1 cellular context compared by ENCODE assay signal in genomic region chr17:46764709-46765401, GRCh38.
A peak's percentile ranks its signal among the peaks of the same experiment; 100 is the strongest.
TF ChIP-seq lines count a peak whose summit lies in the region.

No MANE protein-coding gene starts in this region.

TF ChIP-seq in K562, 482 proteins besides CTCF, POLR2A, EP300 and RAD21 (continued from another document and continues in another):
- no peak for TF ChIP-seq ARID4B (CRISPR knock-in tag; IDR thresholded peaks at IDR 0.05)
- TF ChIP-seq RBM25 (IDR thresholded peaks at IDR 0.05; ENCODE audit: low read depth, low read length, severe bottlenecking), result no peak
- 0 out of 2 replicates have a peak, but pooled peaks have one; percentile 25 for TF ChIP-seq CEBPB (tag; IDR thresholded peaks at IDR 0.05)
- no peak for TF ChIP-seq KAT8 (IDR thresholded peaks at IDR 0.05; ENCODE audit: low read depth)
- no peak for TF ChIP-seq ZC3H11A (IDR thresholded peaks at IDR 0.05; ENCODE audit: low read depth, low read length)
- no peak for TF ChIP-seq KAT2B (IDR thresholded peaks at IDR 0.05; ENCODE audit: low read depth, low read length)
- no peak for TF ChIP-seq FOXA1 (IDR thresholded peaks at IDR 0.05; ENCODE audit: borderline replicate concordance)
- 0 out of 4 replicates have a peak, but pooled peaks of 1 of the 2 experiments have one; percentile 7 for TF ChIP-seq SRF (CRISPR knock-in tag; IDR thresholded peaks at IDR 0.05)
- TF ChIP-seq, protein P1, sequence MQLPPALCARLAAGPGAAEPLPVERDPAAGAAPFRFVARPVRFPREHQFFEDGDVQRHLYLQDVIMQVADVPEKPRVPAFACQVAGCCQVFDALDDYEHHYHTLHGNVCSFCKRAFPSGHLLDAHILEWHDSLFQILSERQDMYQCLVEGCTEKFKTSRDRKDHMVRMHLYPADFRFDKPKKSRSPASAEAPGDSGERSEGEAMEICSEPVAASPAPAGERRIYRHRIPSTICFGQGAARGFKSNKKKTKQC (CRISPR knock-in tag; IDR thresholded peaks at IDR 0.05), result 0 out of 2 replicates have a peak, but pooled peaks have one; percentile 18
- TF ChIP-seq SP2 (IDR thresholded peaks at IDR 0.05; ENCODE audit: extremely low read depth, low read depth, low read length, poor library complexity, severe bottlenecking), result no peak
- no peak for TF ChIP-seq MBD2 (IDR thresholded peaks at IDR 0.05; ENCODE audit: borderline replicate concordance, low read depth)
- TF ChIP-seq BHLHE40 (IDR thresholded peaks at IDR 0.05; ENCODE audit: low read length), result 0 out of 2 replicates have a peak, but pooled peaks have one; percentile 24
- TF ChIP-seq MEIS2 (IDR thresholded peaks at IDR 0.05; ENCODE audit: partially characterized antibody), result peak; percentile 49
- TF ChIP-seq, protein P2, sequence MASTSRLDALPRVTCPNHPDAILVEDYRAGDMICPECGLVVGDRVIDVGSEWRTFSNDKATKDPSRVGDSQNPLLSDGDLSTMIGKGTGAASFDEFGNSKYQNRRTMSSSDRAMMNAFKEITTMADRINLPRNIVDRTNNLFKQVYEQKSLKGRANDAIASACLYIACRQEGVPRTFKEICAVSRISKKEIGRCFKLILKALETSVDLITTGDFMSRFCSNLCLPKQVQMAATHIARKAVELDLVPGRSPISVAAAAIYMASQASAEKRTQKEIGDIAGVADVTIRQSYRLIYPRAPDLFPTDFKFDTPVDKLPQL (IDR thresholded peaks at IDR 0.05; ENCODE audit: extremely low read depth, insufficient read length), result no peak
- no peak for TF ChIP-seq CHD4 (IDR thresholded peaks at IDR 0.05; ENCODE audit: insufficient read depth, insufficient replicate concordance, low read depth, low read length, poor library complexity, severe bottlenecking)
- TF ChIP-seq, protein P3, sequence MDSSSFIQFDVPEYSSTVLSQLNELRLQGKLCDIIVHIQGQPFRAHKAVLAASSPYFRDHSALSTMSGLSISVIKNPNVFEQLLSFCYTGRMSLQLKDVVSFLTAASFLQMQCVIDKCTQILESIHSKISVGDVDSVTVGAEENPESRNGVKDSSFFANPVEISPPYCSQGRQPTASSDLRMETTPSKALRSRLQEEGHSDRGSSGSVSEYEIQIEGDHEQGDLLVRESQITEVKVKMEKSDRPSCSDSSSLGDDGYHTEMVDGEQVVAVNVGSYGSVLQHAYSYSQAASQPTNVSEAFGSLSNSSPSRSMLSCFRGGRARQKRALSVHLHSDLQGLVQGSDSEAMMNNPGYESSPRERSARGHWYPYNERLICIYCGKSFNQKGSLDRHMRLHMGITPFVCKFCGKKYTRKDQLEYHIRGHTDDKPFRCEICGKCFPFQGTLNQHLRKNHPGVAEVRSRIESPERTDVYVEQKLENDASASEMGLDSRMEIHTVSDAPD (CRISPR knock-in tag; IDR thresholded peaks at IDR 0.05), result no peak
- peak; percentile 67 for TF ChIP-seq DPF2 (IDR thresholded peaks at IDR 0.05)
- TF ChIP-seq CREBBP (IDR thresholded peaks at IDR 0.05; ENCODE audit: low read depth, low read length), result no peak
- TF ChIP-seq TBL1XR1 (IDR thresholded peaks at IDR 0.05; ENCODE audit: low read length in 2 of 2), result peak in 1 of 2 experiments; percentile 20; a peak in 1 of 4 replicates
- TF ChIP-seq POLR2H (tag; IDR thresholded peaks at IDR 0.05; ENCODE audit: low read depth), result no peak
- TF ChIP-seq ZNF444 (CRISPR knock-in tag; IDR thresholded peaks at IDR 0.05), result no peak
- no peak for TF ChIP-seq LARP7 (IDR thresholded peaks at IDR 0.05)
- no peak for TF ChIP-seq IRF1 (CRISPR knock-in tag; IDR thresholded peaks at IDR 0.05; ENCODE audit: borderline replicate concordance)
- TF ChIP-seq HDAC8 (tag; IDR thresholded peaks at IDR 0.05), result peak; percentile 27; the same call in 1 of the 2 replicates
- TF ChIP-seq POLR2G (IDR thresholded peaks at IDR 0.05; ENCODE audit: low read depth, low read length), result no peak
- no peak for TF ChIP-seq RBM17 (IDR thresholded peaks at IDR 0.05; ENCODE audit: borderline replicate concordance, low read depth, low read length)
- TF ChIP-seq ZNF668 (CRISPR knock-in tag; IDR thresholded peaks at IDR 0.05), result no peak
- TF ChIP-seq PHF20 (IDR thresholded peaks at IDR 0.05; ENCODE audit: partially characterized antibody), result no peak
- TF ChIP-seq, protein P4, sequence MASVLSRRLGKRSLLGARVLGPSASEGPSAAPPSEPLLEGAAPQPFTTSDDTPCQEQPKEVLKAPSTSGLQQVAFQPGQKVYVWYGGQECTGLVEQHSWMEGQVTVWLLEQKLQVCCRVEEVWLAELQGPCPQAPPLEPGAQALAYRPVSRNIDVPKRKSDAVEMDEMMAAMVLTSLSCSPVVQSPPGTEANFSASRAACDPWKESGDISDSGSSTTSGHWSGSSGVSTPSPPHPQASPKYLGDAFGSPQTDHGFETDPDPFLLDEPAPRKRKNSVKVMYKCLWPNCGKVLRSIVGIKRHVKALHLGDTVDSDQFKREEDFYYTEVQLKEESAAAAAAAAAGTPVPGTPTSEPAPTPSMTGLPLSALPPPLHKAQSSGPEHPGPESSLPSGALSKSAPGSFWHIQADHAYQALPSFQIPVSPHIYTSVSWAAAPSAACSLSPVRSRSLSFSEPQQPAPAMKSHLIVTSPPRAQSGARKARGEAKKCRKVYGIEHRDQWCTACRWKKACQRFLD (CRISPR knock-in tag; IDR thresholded peaks at IDR 0.05), result 0 out of 2 replicates have a peak, but pooled peaks have one; percentile 24
- TF ChIP-seq ZNF830 (CRISPR knock-in tag; IDR thresholded peaks at IDR 0.05), result no peak
- no peak for TF ChIP-seq SP1 (CRISPR knock-in tag; IDR thresholded peaks at IDR 0.05)
- no peak for TF ChIP-seq FIP1L1 (IDR thresholded peaks at IDR 0.05; ENCODE audit: low read depth, low read length, poor library complexity, severe bottlenecking)
- TF ChIP-seq, protein P5, sequence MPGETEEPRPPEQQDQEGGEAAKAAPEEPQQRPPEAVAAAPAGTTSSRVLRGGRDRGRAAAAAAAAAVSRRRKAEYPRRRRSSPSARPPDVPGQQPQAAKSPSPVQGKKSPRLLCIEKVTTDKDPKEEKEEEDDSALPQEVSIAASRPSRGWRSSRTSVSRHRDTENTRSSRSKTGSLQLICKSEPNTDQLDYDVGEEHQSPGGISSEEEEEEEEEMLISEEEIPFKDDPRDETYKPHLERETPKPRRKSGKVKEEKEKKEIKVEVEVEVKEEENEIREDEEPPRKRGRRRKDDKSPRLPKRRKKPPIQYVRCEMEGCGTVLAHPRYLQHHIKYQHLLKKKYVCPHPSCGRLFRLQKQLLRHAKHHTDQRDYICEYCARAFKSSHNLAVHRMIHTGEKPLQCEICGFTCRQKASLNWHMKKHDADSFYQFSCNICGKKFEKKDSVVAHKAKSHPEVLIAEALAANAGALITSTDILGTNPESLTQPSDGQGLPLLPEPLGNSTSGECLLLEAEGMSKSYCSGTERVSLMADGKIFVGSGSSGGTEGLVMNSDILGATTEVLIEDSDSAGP (CRISPR knock-in tag; IDR thresholded peaks at IDR 0.05), result no peak
- TF ChIP-seq NCOA1 (IDR thresholded peaks at IDR 0.05; ENCODE audit: low read depth), result no peak
- TF ChIP-seq MNT (conservative IDR thresholded peaks at IDR 0.05), result no peak
- no peak for TF ChIP-seq NFYB (IDR thresholded peaks at IDR 0.05; ENCODE audit: extremely low read depth, insufficient read length)
- no peak for TF ChIP-seq ETV1 (tag; conservative IDR thresholded peaks at IDR 0.05; ENCODE audit: low read depth)
- no peak for TF ChIP-seq ILF3 (IDR thresholded peaks at IDR 0.05; ENCODE audit: borderline replicate concordance)
- TF ChIP-seq AFF1 (IDR thresholded peaks at IDR 0.05; ENCODE audit: low read depth in 1 of 2, partially characterized antibody in 2 of 2), result no peak
- TF ChIP-seq E2F3 (CRISPR knock-in tag; IDR thresholded peaks at IDR 0.05), result no peak
- no peak for TF ChIP-seq PTTG1 (tag; IDR thresholded peaks at IDR 0.05; ENCODE audit: low read depth)
- no peak for TF ChIP-seq SRSF3 (IDR thresholded peaks at IDR 0.05; ENCODE audit: insufficient read depth, low read length)
- no peak for TF ChIP-seq TEAD2 (tag; IDR thresholded peaks at IDR 0.05)
- TF ChIP-seq HDGF (IDR thresholded peaks at IDR 0.05), result no peak
- no peak for TF ChIP-seq KHSRP (IDR thresholded peaks at IDR 0.05)
- TF ChIP-seq BCL6 (CRISPR knock-in tag; IDR thresholded peaks at IDR 0.05), result no peak
- TF ChIP-seq NFRKB (IDR thresholded peaks at IDR 0.05; ENCODE audit: low read depth), result no peak
- TF ChIP-seq, protein P6, sequence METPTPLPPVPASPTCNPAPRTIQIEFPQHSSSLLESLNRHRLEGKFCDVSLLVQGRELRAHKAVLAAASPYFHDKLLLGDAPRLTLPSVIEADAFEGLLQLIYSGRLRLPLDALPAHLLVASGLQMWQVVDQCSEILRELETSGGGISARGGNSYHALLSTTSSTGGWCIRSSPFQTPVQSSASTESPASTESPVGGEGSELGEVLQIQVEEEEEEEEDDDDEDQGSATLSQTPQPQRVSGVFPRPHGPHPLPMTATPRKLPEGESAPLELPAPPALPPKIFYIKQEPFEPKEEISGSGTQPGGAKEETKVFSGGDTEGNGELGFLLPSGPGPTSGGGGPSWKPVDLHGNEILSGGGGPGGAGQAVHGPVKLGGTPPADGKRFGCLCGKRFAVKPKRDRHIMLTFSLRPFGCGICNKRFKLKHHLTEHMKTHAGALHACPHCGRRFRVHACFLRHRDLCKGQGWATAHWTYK (CRISPR knock-in tag; IDR thresholded peaks at IDR 0.05), result no peak
- no peak for TF ChIP-seq PCBP1 (IDR thresholded peaks at IDR 0.05; ENCODE audit: low read depth, low read length, poor library complexity, severe bottlenecking)
- no peak for TF ChIP-seq CREB1 (IDR thresholded peaks at IDR 0.05)
- TF ChIP-seq CREB1 (CRISPR knock-in tag; IDR thresholded peaks at IDR 0.05), result peak; percentile 34; the same call in 1 of the 2 replicates
